In the genomic region with DNA sequence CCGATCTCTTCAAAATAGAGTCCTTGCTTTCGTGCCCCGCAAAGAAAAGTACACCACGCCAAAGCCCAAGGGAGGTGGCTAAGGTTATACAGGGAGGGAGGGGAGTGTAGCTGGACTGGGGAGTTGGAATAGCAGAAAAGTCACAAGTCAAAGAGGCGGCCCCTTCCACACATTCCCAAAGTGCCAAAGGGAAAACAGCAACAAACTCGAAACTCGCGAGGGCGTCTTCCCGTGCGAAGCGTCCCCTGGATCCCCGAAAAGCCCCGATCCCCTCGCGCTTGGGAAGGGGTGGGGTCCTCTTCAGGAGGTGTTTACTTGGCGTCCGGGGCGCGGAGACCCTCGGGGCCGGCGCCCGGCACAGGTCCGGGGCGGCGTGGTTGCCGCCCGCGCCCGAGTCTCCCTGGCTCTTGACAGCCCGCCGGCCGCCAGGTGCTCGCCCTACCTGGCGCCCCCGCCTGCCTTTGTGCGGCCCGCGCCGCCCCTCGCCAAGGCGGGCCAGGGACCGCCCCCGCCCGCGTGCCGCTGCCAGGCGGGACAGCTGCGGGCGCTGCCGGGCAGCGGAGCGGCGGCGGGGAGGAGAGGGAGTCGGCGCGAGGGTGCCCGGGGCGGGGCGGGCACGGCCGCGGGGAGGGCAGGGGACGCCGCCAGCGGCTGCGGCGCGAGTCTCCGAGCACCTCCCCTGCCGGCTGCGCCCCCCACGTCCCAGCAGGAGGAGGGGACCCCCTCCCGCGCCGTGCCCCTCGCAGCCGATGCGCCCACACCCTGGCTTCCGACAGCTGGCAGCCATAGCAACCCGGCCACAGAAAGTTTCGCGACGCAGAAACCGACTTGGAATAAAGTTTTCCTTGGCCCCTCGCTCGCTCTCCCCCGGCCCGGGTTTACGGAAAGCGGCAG, we compare ENCODE assay signal across 8 cellular contexts. TPM values are rescaled to one million over a fixed set of nuclear protein-coding genes. Genes with fewer than 3 reads are reported as not detected.
DNase-seq lines count a peak whose midpoint lies in the region; ATAC-seq, FAIRE-seq and TF ChIP-seq lines count a peak whose summit lies in the region.

No MANE protein-coding gene starts in this region.

- POLR2A ChIA-PET in naive thymus-derived CD8-positive, alpha-beta T cell (lab: Charles Lee) = no interaction called here

- peak; percentile 19 for ATAC-seq in HG03139 (IDR thresholded peaks at IDR 0.05; ENCODE audit: unreplicated experiment)
- peak; percentile 55 to 70 for ATAC-seq in naive thymus-derived CD8-positive, alpha-beta T cell
- no peak for ATAC-seq in HG03565 (IDR thresholded peaks at IDR 0.05; ENCODE audit: unreplicated experiment)

- peak overlapping the region; percentile 86 for H3K4me3 ChIP-seq in WERI-Rb-1 (ENCODE audit: low read depth, low read length)

- no peak overlapping the region for H3K27ac ChIP-seq in WERI-Rb-1

- H3K27me3 ChIP-seq in WERI-Rb-1 (ENCODE audit: insufficient read depth, low read depth, severe bottlenecking) = peaks cover 8% of the 10 kb centered on the region

- peaks cover 25 to 67% (median 38%) of the 10 kb centered on the region in 5 donors for H3K27me3 Mint-ChIP-seq in naive thymus-derived CD8-positive, alpha-beta T cell

- H3K4me3 Mint-ChIP-seq in naive thymus-derived CD8-positive, alpha-beta T cell = peak overlapping the region; percentile 83 to 96 (median 94)

- no peak for TF ChIP-seq CTCF in WERI-Rb-1 (IDR thresholded peaks at IDR 0.05; ENCODE audit: low read depth, low read length)

- H3K9me3 Mint-ChIP-seq in naive thymus-derived CD8-positive, alpha-beta T cell = peaks cover 0 to 2% (median 0%) of the 10 kb centered on the region in 9 donors

- peaks cover 2% of the 10 kb centered on the region; the same call in 1 of the 2 replicates for H3K36me3 ChIP-seq in WERI-Rb-1

- H3K9me3 ChIP-seq in WERI-Rb-1 (ENCODE audit: severe bottlenecking) = no peaks in the 10 kb centered on the region

- peak; percentile 20 for FAIRE-seq in GM12891 (lab: Jason Lieb, UNC)

- TF ChIP-seq POLR2A in GM12891 (IDR thresholded peaks at IDR 0.05; ENCODE audit: low read depth, low read length) = no peak

- peaks cover 0 to 7% (median 7%) of the 10 kb centered on the region in 3 donors for H3K36me3 Mint-ChIP-seq in naive thymus-derived CD8-positive, alpha-beta T cell

- H3K4me1 Mint-ChIP-seq in naive thymus-derived CD8-positive, alpha-beta T cell = peaks cover 8 to 51% (median 15%) of the 10 kb centered on the region in 4 donors

- H3K27ac Mint-ChIP-seq in naive thymus-derived CD8-positive, alpha-beta T cell = peak overlapping the region in 5 of 10 donors; percentile 51 to 88 (median 73)

- DNase-seq in 8988T = peak; percentile 38
- peak; percentile 39 for DNase-seq in GM12891 (ENCODE audit: insufficient read length, low spot score)
- no peak for DNase-seq in WERI-Rb-1
- peak; percentile 36 for DNase-seq in fibroblast of gingiva (ENCODE audit: low read depth)
- DNase-seq in naive thymus-derived CD8-positive, alpha-beta T cell = peak in 3 of 10 donors; percentile 3 to 25 (median 11)
- no peak for DNase-seq in DMS153 (lab: John Stamatoyannopoulos, UW)

TF ChIP-seq in GM12891, 5 proteins besides CTCF, POLR2A, EP300 and RAD21:
- TF ChIP-seq POU2F2 (IDR thresholded peaks at IDR 0.05; ENCODE audit: low read depth, low read length) = no peak
- no peak for TF ChIP-seq TAF1 (IDR thresholded peaks at IDR 0.05; ENCODE audit: low read depth, low read length)
- TF ChIP-seq SPI1 (IDR thresholded peaks at IDR 0.05; ENCODE audit: low read depth, low read length) = no peak
- TF ChIP-seq POLR2AphosphoS5 (IDR thresholded peaks at IDR 0.05; ENCODE audit: low read depth, low read length) = no peak
- no peak for TF ChIP-seq PAX5 (IDR thresholded peaks at IDR 0.05; ENCODE audit: insufficient read depth, low read length, severe bottlenecking)
TF ChIP-seq in GM12891: peak in this region for 0.

RNA-seq across cellular contexts. Expression of a gene that starts 1.0 kb away (rescaled TPM):
- 94.9 TPM for polyA plus RNA-seq in GM12891 (2012; ENCODE audit: low read depth, missing spikeins)
- 1 to 10 TPM; 4.8 to 7.4 TPM for total RNA-seq in naive thymus-derived CD8-positive, alpha-beta T cell
- 1 to 10 TPM in 1 of 3 donors, under 1 TPM in 1, not detected in 1; 0.53 to 2.0 TPM for polyA plus RNA-seq in naive thymus-derived CD8-positive, alpha-beta T cell

Comparison
In these comparisons a context has a peak if more than half of its experiments do, and no peak if none do; other contexts are left out.
1. DNase-seq: peak in 8988T (single experiment), GM12891 (single experiment) and fibroblast of gingiva (single experiment); none in WERI-Rb-1 (single experiment) and DMS153 (single experiment).